In the genomic region with DNA sequence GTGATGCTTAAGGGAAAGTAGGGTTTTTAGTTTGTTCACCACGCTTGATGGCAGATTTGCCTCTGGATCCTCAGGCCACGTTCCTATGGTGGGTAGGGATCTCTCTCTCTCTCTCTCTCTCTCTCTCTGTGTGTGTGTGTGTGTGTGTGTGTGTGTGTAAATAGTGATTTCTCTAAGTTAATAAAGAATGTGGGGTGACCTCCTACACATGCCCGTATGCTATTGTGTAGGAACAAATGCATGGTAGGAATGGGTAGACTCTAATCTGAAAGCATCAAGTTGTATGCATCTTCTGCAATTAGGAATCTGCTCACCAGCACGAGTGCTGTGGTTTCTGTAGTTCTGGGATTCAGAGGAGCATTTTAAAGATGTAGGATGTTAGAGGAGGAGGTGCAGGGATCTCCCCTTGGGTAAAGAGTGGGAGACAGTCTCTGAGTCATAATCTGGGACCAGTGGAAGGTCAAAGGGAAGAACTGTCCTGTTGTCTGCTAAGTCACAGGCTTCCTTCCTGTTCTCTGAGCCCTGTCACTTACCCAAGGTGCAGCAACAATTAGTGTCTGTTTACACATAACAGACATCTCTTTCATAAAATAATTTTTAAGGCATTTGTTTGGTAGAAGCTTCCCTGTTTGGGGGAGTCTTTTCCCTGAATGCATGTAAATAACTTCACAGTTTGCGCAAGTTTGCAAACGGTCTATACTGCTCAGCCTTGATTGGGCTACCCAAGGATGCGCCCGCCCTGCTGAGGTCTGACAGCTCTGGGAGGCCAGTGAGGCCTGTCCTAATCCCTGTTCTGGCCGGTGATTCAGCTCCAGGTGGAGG, we compare ENCODE assay signal across 9 cellular contexts.
DNase-seq lines count a peak whose midpoint lies in the region; ATAC-seq, FAIRE-seq and TF ChIP-seq lines count a peak whose summit lies in the region.
"Had no signal": no experiment of that assay in that cellular context is flagged by ENCODE, and none has a peak within 500 bp of the region (broad histone marks: within the 10 kb centered on the region; RNA-seq: fewer than 3 reads in every experiment).

No MANE protein-coding gene starts in this region.

- BruUV-seq in HepG2 (replicated peaks; lab: Mats Ljungman, UMichigan), result no TSS peak

- H3K27ac Mint-ChIP-seq in stimulated activated naive CD8-positive, alpha-beta T cell treated with anti-CD3 and anti-CD28 coated beads, Interleukin-15, Interleukin-2, amounts not matched to agents 100 ng/mL and 50 ng/mL, for 24 hours, result peak overlapping the region; percentile 18
- H3K27ac Mint-ChIP-seq: memory B cell had no signal

- WGBS in HepG2 (ENCODE audit: low lambda C conversion rate), result 78% methylated on average over 9 of the region's 9 CpGs
- WGBS in small intestine, 3 donors, result 76 to 80% (median 78%) methylated on average over 9 of the region's 9 CpGs

- FAIRE-seq in HepG2 (lab: Jason Lieb, UNC) (peak; percentile 8), small intestine (lab: Jason Lieb, UNC) (no peak)

- H3K9me3 Mint-ChIP-seq in stimulated activated naive CD8-positive, alpha-beta T cell treated with anti-CD3 and anti-CD28 coated beads, Interleukin-15, Interleukin-2, amounts not matched to agents 100 ng/mL and 50 ng/mL, for 24 hours, result no peaks in the 10 kb centered on the region
- H3K9me3 Mint-ChIP-seq: memory B cell had no signal

- H3K36me3 ChIP-seq in WERI-Rb-1 (no peaks in the 10 kb centered on the region), HepG2 (replicated peaks in 1 of 2; ENCODE audit: control insufficient read depth in 1 of 2, insufficient read depth in 2 of 2, low read length in 2 of 2) (no peaks in the 10 kb centered on the region), small intestine (ENCODE audit: control insufficient read depth in 2 of 2, insufficient read depth in 2 of 2, low read length in 2 of 2) (no peaks in the 10 kb centered on the region)

- no peak for DNase-seq in stimulated activated naive CD8-positive, alpha-beta T cell treated with anti-CD3 and anti-CD28 coated beads, Interleukin-15, Interleukin-2, amounts not matched to agents 100 U/mL and 50 U/mL, for 24 hours
- peak; percentile 68 for DNase-seq in WERI-Rb-1
- DNase-seq in HepG2 (ENCODE audit: low spot score), result peak; percentile 43
- no peak for DNase-seq in activated CD4-positive, CD25-positive, alpha-beta regulatory T cell treated with anti-CD3 and anti-CD28 coated beads, Interleukin-2, amount 50 U/mL, for 72 hours
- DNase-seq in small intestine, result no peak
- no peak for DNase-seq in NCI-H2029 (lab: John Stamatoyannopoulos, UW)

- no peaks in the 10 kb centered on the region for H3K27me3 Mint-ChIP-seq in stimulated activated naive CD8-positive, alpha-beta T cell treated with anti-CD3 and anti-CD28 coated beads, Interleukin-15, Interleukin-2, amounts not matched to agents 100 ng/mL and 50 ng/mL, for 24 hours

- H3K4me2 ChIP-seq in HepG2 (ENCODE audit: low read depth, low read length), result no peak overlapping the region

- H3K4me3 Mint-ChIP-seq in stimulated activated naive CD8-positive, alpha-beta T cell treated with anti-CD3 and anti-CD28 coated beads, Interleukin-15, Interleukin-2, amounts not matched to agents 100 ng/mL and 50 ng/mL, for 24 hours, result no peak overlapping the region
- H3K4me3 Mint-ChIP-seq: memory B cell had no signal

- ATAC-seq in stimulated activated naive CD8-positive, alpha-beta T cell treated with anti-CD3 and anti-CD28 coated beads, Interleukin-15, Interleukin-2, amounts not matched to agents 100 U/mL and 50 U/mL, for 24 hours, result no peak
- ATAC-seq in HepG2 (peak; percentile 81), HG03025 (IDR thresholded peaks at IDR 0.05; ENCODE audit: low FRiP score, unreplicated experiment) (no peak)

- H3K9ac ChIP-seq in HepG2 (ENCODE audit: insufficient read depth, low read depth, low read length), result no peak overlapping the region

- no peak for TF ChIP-seq RAD21 in HepG2 (CRISPR knock-in tag; IDR thresholded peaks at IDR 0.05)

- H3K36me3 Mint-ChIP-seq in stimulated activated naive CD8-positive, alpha-beta T cell treated with anti-CD3 and anti-CD28 coated beads, Interleukin-15, Interleukin-2, amounts not matched to agents 100 ng/mL and 50 ng/mL, for 24 hours (ENCODE audit: low read depth), result no peaks in the 10 kb centered on the region
- H3K36me3 Mint-ChIP-seq: memory B cell had no signal

- TF ChIP-seq POLR2A in HepG2 (IDR thresholded peaks at IDR 0.05; ENCODE audit: insufficient read depth in 1 of 2, low read depth in 2 of 2, low read length in 2 of 2), result no peak

- TF ChIP-seq EP300 in HepG2 (IDR thresholded peaks at IDR 0.05; ENCODE audit: low read depth in 2 of 2, low read length in 2 of 2) (no peak), HepG2 (CRISPR knock-in tag; IDR thresholded peaks at IDR 0.05; ENCODE audit: borderline replicate concordance) (peak; percentile 24; the same call in 1 of the 2 replicates)

- H3K4me1 ChIP-seq in HepG2 (ENCODE audit: insufficient read depth, low read length) (peaks cover 54% of the 10 kb centered on the region), small intestine (ENCODE audit: control insufficient read depth in 2 of 2, insufficient read depth in 1 of 2, low read depth in 1 of 2, low read length in 1 of 2) (peaks cover 5 to 8% of the 10 kb centered on the region in 2 donors)

- peaks cover 79% of the 10 kb centered on the region for H3K79me2 ChIP-seq in HepG2 (ENCODE audit: insufficient read depth, low read length)

- peaks cover 69% of the 10 kb centered on the region for H3K4me1 Mint-ChIP-seq in stimulated activated naive CD8-positive, alpha-beta T cell treated with anti-CD3 and anti-CD28 coated beads, Interleukin-15, Interleukin-2, amounts not matched to agents 100 ng/mL and 50 ng/mL, for 24 hours (ENCODE audit: low read depth)

- no peak for TF ChIP-seq CTCF in WERI-Rb-1 (IDR thresholded peaks at IDR 0.05; ENCODE audit: low read depth, low read length)
- TF ChIP-seq CTCF in HepG2 (CRISPR knock-in tag; IDR thresholded peaks at IDR 0.05), result no peak

- H3K27ac ChIP-seq in WERI-Rb-1, result peak overlapping the region; percentile 77
- no peak overlapping the region for H3K27ac ChIP-seq in HepG2 (ENCODE audit: extremely low read length, insufficient read depth, low read length)
- no peak overlapping the region for H3K27ac ChIP-seq in small intestine (ENCODE audit: low read depth in 1 of 2, low read length in 1 of 2)

- H3K4me3 ChIP-seq in WERI-Rb-1 (ENCODE audit: low read depth, low read length) (no peak overlapping the region), HepG2 (replicated peaks in 1 of 3; ENCODE audit: insufficient read depth in 1 of 3, low read depth in 2 of 3, low read length in 3 of 3) (no peak overlapping the region), small intestine (ENCODE audit: low read depth in 1 of 2, low read length in 2 of 2) (no peak overlapping the region)

- no peak overlapping the region for H2AFZ ChIP-seq in HepG2 (ENCODE audit: low read length)

- intact Hi-C loops in HepG2 (cut with micrococcal nuclease; ENCODE audit: unreplicated experiment), result no loop called here

- H4K20me1 ChIP-seq in HepG2 (ENCODE audit: insufficient read depth, low read length), result peaks cover 54% of the 10 kb centered on the region

- in situ Hi-C loops in HepG2 (cut with HindIII; ENCODE audit: extremely low pct_ligation_motif_present, low pct_unique_long_range_greater_than_20kb), result loop anchor here (5.0 kb wide), 1 partner anchor 59 kb away; no protein-coding TSS in a partner anchor

- H3K9me3 ChIP-seq in WERI-Rb-1 (ENCODE audit: severe bottlenecking) (no peaks in the 10 kb centered on the region), HepG2 (ENCODE audit: low read length) (no peaks in the 10 kb centered on the region), small intestine (ENCODE audit: control insufficient read depth, low read depth) (no peaks in the 10 kb centered on the region)

- H3K27me3 ChIP-seq in WERI-Rb-1 (ENCODE audit: insufficient read depth, low read depth, severe bottlenecking) (no peaks in the 10 kb centered on the region), HepG2 (ENCODE audit: control insufficient read depth in 1 of 2, insufficient read depth in 2 of 2, low read length in 2 of 2) (no peaks in the 10 kb centered on the region), small intestine (ENCODE audit: control insufficient read depth in 2 of 2, insufficient read depth in 2 of 2, low read length in 2 of 2) (no peaks in the 10 kb centered on the region)

- CTCF ChIA-PET in HepG2 (lab: Yijun Ruan, JAX; ENCODE audit: low intra/inter-chr PET ratio, low total read pairs), result no interaction called here

- POLR2A ChIA-PET in HepG2 (lab: Yijun Ruan, JAX), result no interaction called here

TF ChIP-seq in HepG2, 621 proteins besides CTCF, POLR2A, EP300 and RAD21 (continues in another document):
- TF ChIP-seq TAF1 (CRISPR knock-in tag; IDR thresholded peaks at IDR 0.05), result no peak
- no peak for TF ChIP-seq ZEB1 (IDR thresholded peaks at IDR 0.05; ENCODE audit: insufficient replicate concordance, low read depth)
- no peak for TF ChIP-seq NFE2 (CRISPR knock-in tag; IDR thresholded peaks at IDR 0.05)
- no peak for TF ChIP-seq MAFF (IDR thresholded peaks at IDR 0.05; ENCODE audit: low read depth, low read length)
- TF ChIP-seq PHB2 (IDR thresholded peaks at IDR 0.05; ENCODE audit: partially characterized antibody), result no peak
- TF ChIP-seq JUND (CRISPR knock-in tag; IDR thresholded peaks at IDR 0.05), result no peak
- no peak for TF ChIP-seq MED1 (CRISPR knock-in tag; IDR thresholded peaks at IDR 0.05)
- no peak for TF ChIP-seq MAF1 (CRISPR knock-in tag; IDR thresholded peaks at IDR 0.05; ENCODE audit: borderline replicate concordance)

Comparison
In these comparisons a context has a peak if more than half of its experiments do, and no peak if none do; other contexts are left out.
1. DNase-seq: peak in WERI-Rb-1 (single experiment) and HepG2 (single experiment); none in stimulated activated naive CD8-positive, alpha-beta T cell treated with anti-CD3 and anti-CD28 coated beads, Interleukin-15, Interleukin-2, amounts not matched to agents 100 U/mL and 50 U/mL, for 24 hours (single experiment), activated CD4-positive, CD25-positive, alpha-beta regulatory T cell treated with anti-CD3 and anti-CD28 coated beads, Interleukin-2, amount 50 U/mL, for 72 hours (single experiment), small intestine (single experiment) and NCI-H2029 (single experiment).